29 cellular contexts compared by ENCODE assay signal in the genomic region with DNA sequence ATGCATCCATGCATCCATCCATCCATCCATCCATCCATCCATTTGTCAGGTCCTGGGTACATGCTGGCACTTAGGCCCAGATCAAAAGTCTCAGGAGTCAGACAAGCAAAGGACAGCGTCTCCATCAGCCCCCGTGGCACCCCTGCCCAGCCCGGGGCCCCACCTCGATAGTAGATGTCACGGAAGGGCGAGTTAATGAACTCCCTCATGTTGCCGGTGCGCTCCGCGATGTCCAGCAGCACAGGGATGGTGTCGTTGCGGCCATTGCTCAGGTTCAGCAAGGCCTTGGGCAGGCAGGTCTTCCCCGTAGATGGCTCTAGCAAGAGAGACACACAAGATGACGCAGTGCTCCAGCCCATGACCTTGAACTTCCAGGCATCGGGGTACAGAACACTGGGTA.
"Had no signal": no experiment of that assay in that cellular context is flagged by ENCODE, and none has a peak within 500 bp of the region (broad histone marks: within the 10 kb centered on the region; RNA-seq: fewer than 3 reads in every experiment).

No MANE protein-coding gene starts in this region.

- H3K36me3 ChIP-seq: stomach, thoracic aorta, thyroid gland, tibial nerve, transverse colon, upper lobe of left lung, upper lobe of right lung, uterus, vagina had no signal

- H3K36me3 Mint-ChIP-seq: stimulated activated effector memory CD8-positive, alpha-beta T cell treated with anti-CD3 and anti-CD28 coated beads, Interleukin-12 subunit alpha, Interleukin-12 subunit beta, amount 100 ng/mL, for 72 hours; stimulated activated memory B cell treated with anti-CD40 and anti-IgM and Interleukin-4, amounts not matched to agents 10 μg/mL and 1 μg/mL and 100 μg/mL, for 72 hours; stimulated activated naive B cell treated with anti-CD40 and anti-IgM and Interleukin-4, amounts not matched to agents 10 μg/mL and 1 μg/mL and 100 μg/mL, for 72 hours; type B pancreatic cell had no signal

- DNase-seq: stimulated activated CD4-positive, alpha-beta T cell treated with anti-CD3 and anti-CD28 coated beads, Interleukin-2, amount 100 ng/mL, for 48 hours; stimulated activated CD4-positive, alpha-beta T cell treated with anti-CD3 and anti-CD28 coated beads, Interleukin-4, amount 100 ng/mL, for 1 hour; stimulated activated CD4-positive, alpha-beta T cell treated with anti-CD3 and anti-CD28 coated beads, Interleukin-4, amount 100 ng/mL, for 24 hours; stimulated activated CD4-positive, alpha-beta T cell treated with anti-CD3 and anti-CD28 coated beads, Interleukin-4, amount 100 ng/mL, for 4 hours; stimulated activated CD8-positive, alpha-beta memory T cell treated with anti-CD3 and anti-CD28 coated beads, Interleukin-4, amount 100 ng/mL, for 48 hours; stimulated activated naive B cell treated with anti-CD40 and anti-IgM and Interleukin-4, amounts not matched to agents 10 μg/mL and 1 μg/mL and 100 μg/mL, for 72 hours; stimulated activated naive CD4-positive, alpha-beta T cell; stimulated activated naive CD4-positive, alpha-beta T cell treated with Interleukin-2 at 50 U/mL for 16 hours; stimulated activated naive CD8-positive, alpha-beta T cell treated with anti-CD3 and anti-CD28 coated beads, Interleukin-15, amount 100 ng/mL, for 72 hours; stimulated activated naive CD8-positive, alpha-beta T cell treated with anti-CD3 and anti-CD28 coated beads, Interleukin-15, Interleukin-2, amounts not matched to agents 100 U/mL and 50 U/mL, for 24 hours; stomach; substantia nigra; testis; thyroid gland; tibial artery; transverse colon; trophoblast cell; upper lobe of right lung; uterus had no signal

- H3K4me1 ChIP-seq: testis, thyroid gland, tibial artery, transverse colon, upper lobe of left lung, upper lobe of right lung, uterus, vagina had no signal

- H3K4me3 ChIP-seq: stomach, suprapubic skin, testis, thoracic aorta, thyroid gland, tibial artery, tibial nerve, transverse colon, upper lobe of left lung, upper lobe of right lung, uterus, vagina had no signal

- FAIRE-seq: urothelium cell line had no signal

- ATAC-seq: stimulated activated effector memory CD8-positive, alpha-beta T cell treated with anti-CD3 and anti-CD28 coated beads, Interleukin-12 subunit alpha, Interleukin-12 subunit beta, amount 100 ng/mL, for 72 hours; stimulated activated memory B cell treated with anti-CD40 and anti-IgM and Interleukin-4, amounts not matched to agents 10 μg/mL and 1 μg/mL and 100 μg/mL, for 72 hours; stimulated activated naive B cell treated with anti-CD40 and anti-IgM and Interleukin-4, amounts not matched to agents 10 μg/mL and 1 μg/mL and 100 μg/mL, for 72 hours; stimulated activated naive CD8-positive, alpha-beta T cell treated with anti-CD3 and anti-CD28 coated beads, Interleukin-15, amount 100 ng/mL, for 72 hours; stimulated activated naive CD8-positive, alpha-beta T cell treated with anti-CD3 and anti-CD28 coated beads, Interleukin-15, Interleukin-2, amounts not matched to agents 100 U/mL and 50 U/mL, for 24 hours; upper lobe of right lung had no signal

- H3K27me3 ChIP-seq: suprapubic skin, testis, thyroid gland, tibial nerve, transverse colon, upper lobe of left lung, upper lobe of right lung, uterus, vagina had no signal

- H3K27me3 Mint-ChIP-seq: stimulated activated naive CD8-positive, alpha-beta T cell treated with anti-CD3 and anti-CD28 coated beads, Interleukin-15, Interleukin-2, amounts not matched to agents 100 ng/mL and 50 ng/mL, for 24 hours; type B pancreatic cell had no signal

- H3K4me3 Mint-ChIP-seq: stimulated activated effector memory CD8-positive, alpha-beta T cell treated with anti-CD3 and anti-CD28 coated beads, Interleukin-12 subunit alpha, Interleukin-12 subunit beta, amount 100 ng/mL, for 72 hours; stimulated activated memory B cell treated with anti-CD40 and anti-IgM and Interleukin-4, amounts not matched to agents 10 μg/mL and 1 μg/mL and 100 μg/mL, for 72 hours; stimulated activated naive B cell treated with anti-CD40 and anti-IgM and Interleukin-4, amounts not matched to agents 10 μg/mL and 1 μg/mL and 100 μg/mL, for 72 hours; stimulated activated naive CD8-positive, alpha-beta T cell treated with anti-CD3 and anti-CD28 coated beads, Interleukin-15, amount 100 ng/mL, for 72 hours; stimulated activated naive CD8-positive, alpha-beta T cell treated with anti-CD3 and anti-CD28 coated beads, Interleukin-15, Interleukin-2, amounts not matched to agents 100 ng/mL and 50 ng/mL, for 24 hours; type B pancreatic cell had no signal

- H3K27ac Mint-ChIP-seq: stimulated activated effector memory CD8-positive, alpha-beta T cell treated with anti-CD3 and anti-CD28 coated beads, Interleukin-12 subunit alpha, Interleukin-12 subunit beta, amount 100 ng/mL, for 72 hours; stimulated activated memory B cell treated with anti-CD40 and anti-IgM and Interleukin-4, amounts not matched to agents 10 μg/mL and 1 μg/mL and 100 μg/mL, for 72 hours; stimulated activated naive B cell treated with anti-CD40 and anti-IgM and Interleukin-4, amounts not matched to agents 10 μg/mL and 1 μg/mL and 100 μg/mL, for 72 hours; stimulated activated naive CD8-positive, alpha-beta T cell treated with anti-CD3 and anti-CD28 coated beads, Interleukin-15, amount 100 ng/mL, for 72 hours; stimulated activated naive CD8-positive, alpha-beta T cell treated with anti-CD3 and anti-CD28 coated beads, Interleukin-15, Interleukin-2, amounts not matched to agents 100 ng/mL and 50 ng/mL, for 24 hours; type B pancreatic cell had no signal

- H3K27ac ChIP-seq: stomach, suprapubic skin, testis, thoracic aorta, thyroid gland, tibial artery, tibial nerve, transverse colon, upper lobe of left lung, upper lobe of right lung, uterus, vagina had no signal

- H3K4me1 Mint-ChIP-seq: stimulated activated naive CD8-positive, alpha-beta T cell treated with anti-CD3 and anti-CD28 coated beads, Interleukin-15, amount 100 ng/mL, for 72 hours had no signal

- H3K9me3 ChIP-seq: stomach, suprapubic skin, testis, thoracic aorta, thyroid gland, tibial artery, tibial nerve, transverse colon, upper lobe of left lung, upper lobe of right lung, uterus, vagina had no signal

- H3K9me3 Mint-ChIP-seq: stimulated activated effector memory CD8-positive, alpha-beta T cell treated with anti-CD3 and anti-CD28 coated beads, Interleukin-12 subunit alpha, Interleukin-12 subunit beta, amount 100 ng/mL, for 72 hours; stimulated activated memory B cell treated with anti-CD40 and anti-IgM and Interleukin-4, amounts not matched to agents 10 μg/mL and 1 μg/mL and 100 μg/mL, for 72 hours; stimulated activated naive B cell treated with anti-CD40 and anti-IgM and Interleukin-4, amounts not matched to agents 10 μg/mL and 1 μg/mL and 100 μg/mL, for 72 hours; stimulated activated naive CD8-positive, alpha-beta T cell treated with anti-CD3 and anti-CD28 coated beads, Interleukin-15, amount 100 ng/mL, for 72 hours; stimulated activated naive CD8-positive, alpha-beta T cell treated with anti-CD3 and anti-CD28 coated beads, Interleukin-15, Interleukin-2, amounts not matched to agents 100 ng/mL and 50 ng/mL, for 24 hours; type B pancreatic cell had no signal
